ENCODE assay signal across 14 cellular contexts in the genomic region with DNA sequence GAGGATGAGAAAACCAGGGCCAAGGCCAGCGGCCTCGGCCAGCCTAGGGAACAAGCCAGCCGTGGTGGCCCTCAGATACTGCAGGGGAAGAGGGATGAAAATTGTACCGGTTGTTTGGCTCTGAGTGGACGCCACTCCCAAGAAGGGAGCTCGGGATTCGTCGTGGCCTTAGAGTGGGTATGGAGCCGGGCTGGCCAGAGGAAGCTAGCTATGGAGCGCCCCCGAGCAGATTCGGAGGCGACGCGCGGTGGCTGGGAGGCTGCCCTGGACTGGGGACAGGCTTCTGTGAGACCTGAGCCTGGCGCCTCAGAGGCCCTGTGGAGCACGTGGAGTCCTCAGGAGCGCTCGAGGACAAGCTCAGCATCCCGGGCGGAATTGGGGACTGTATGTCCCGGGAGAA. TPM values are rescaled to one million over a fixed set of nuclear protein-coding genes. Genes with fewer than 3 reads are reported as not detected.
DNase-seq lines count a peak whose midpoint lies in the region; FAIRE-seq and TF ChIP-seq lines count a peak whose summit lies in the region.
"Had no signal": no experiment of that assay in that cellular context is flagged by ENCODE, and none has a peak within 500 bp of the region (broad histone marks: within the 10 kb centered on the region; RNA-seq: fewer than 3 reads in every experiment).

No MANE protein-coding gene starts in this region.

- H3K36me3 Mint-ChIP-seq in endodermal cell (ENCODE audit: low read depth): no peaks in the 10 kb centered on the region

- H3K4me3 ChIP-seq in AG04450 (ENCODE audit: low read depth, low read length) (peak overlapping the region; percentile 39), HUES6 (ENCODE audit: low read depth, low read length) (no peak overlapping the region), endodermal cell (ENCODE audit: low read length) (no peak overlapping the region), ovary (peak overlapping the region; percentile 78), kidney (ENCODE audit: low read length in 2 of 2) (no peak overlapping the region)

- H3K27ac ChIP-seq in AG04450 (ENCODE audit: low read depth, low read length): peak overlapping the region; percentile 52
- no peak overlapping the region for H3K27ac ChIP-seq in HUES6 (ENCODE audit: low read depth, low read length)
- no peak overlapping the region for H3K27ac ChIP-seq in endodermal cell (ENCODE audit: low read depth, low read length)
- H3K27ac ChIP-seq in ovary: no peak overlapping the region
- no peak overlapping the region for H3K27ac ChIP-seq in kidney (ENCODE audit: low read depth in 2 of 2, low read length in 2 of 2)

- TF ChIP-seq EP300 in ovary (IDR thresholded peaks at IDR 0.05): no peak

- H3K4me1 ChIP-seq in HUES6 (ENCODE audit: control insufficient read depth, insufficient read depth, low read length): peaks cover 47% of the 10 kb centered on the region
- H3K4me1 ChIP-seq in endodermal cell (ENCODE audit: control insufficient read depth, insufficient read depth, low read length): peaks cover 5% of the 10 kb centered on the region
- peaks cover 2% of the 10 kb centered on the region for H3K4me1 ChIP-seq in ovary (ENCODE audit: insufficient read depth)
- H3K4me1 ChIP-seq in kidney (ENCODE audit: control insufficient read depth in 1 of 2, insufficient read depth in 1 of 2, low read depth in 1 of 2, low read length in 2 of 2): peaks cover 3% of the 10 kb centered on the region in 2 donors

- H3K4me1 Mint-ChIP-seq in endodermal cell: peaks cover 18% of the 10 kb centered on the region
- H3K4me1 Mint-ChIP-seq: activated T-helper 17 cell treated with anti-CD3 and anti-CD28 coated beads, Interleukin-2, amount 50 U/mL, for 72 hours had no signal

- DNase-seq in AG04450 (ENCODE audit: low read depth, low spot score): no peak
- peak; percentile 72 for DNase-seq in endodermal cell
- peak in 3 of 5 donors; percentile 24 to 34 (median 29) for DNase-seq in ovary
- no peak for DNase-seq in T-helper 9 cell
- no peak for DNase-seq in kidney
- DNase-seq in UCSD-AML1 (lab: John Stamatoyannopoulos, UW; ENCODE audit: unreplicated experiment): no peak
- DNase-seq in HuH-7.5 (ENCODE audit: low spot score): no peak
- DNase-seq: activated CD4-positive, alpha-beta T cell treated with anti-CD3 and anti-CD28 coated beads, Interleukin-2, amount 10 ng/mL, durations not matched to agents 7 days and 5 days; cerebellar nuclear complex; esophagus squamous epithelium; naive B cell had no signal

- no peak for TF ChIP-seq POLR2A in ovary (IDR thresholded peaks at IDR 0.05)

- no peak overlapping the region for H3K4me3 Mint-ChIP-seq in endodermal cell
- H3K4me3 Mint-ChIP-seq: activated CD4-positive, alpha-beta T cell treated with anti-CD3 and anti-CD28 coated beads, Interleukin-2, amount 10 ng/mL, durations not matched to agents 7 days and 5 days; activated T-helper 17 cell treated with anti-CD3 and anti-CD28 coated beads, Interleukin-2, amount 50 U/mL, for 72 hours had no signal

- H3K36me3 ChIP-seq in HUES6 (ENCODE audit: control insufficient read depth, insufficient read depth, low read length) (no peaks in the 10 kb centered on the region), endodermal cell (ENCODE audit: control insufficient read depth, insufficient read depth, low read length) (no peaks in the 10 kb centered on the region), ovary (no peaks in the 10 kb centered on the region), kidney (ENCODE audit: control insufficient read depth in 1 of 2, insufficient read depth in 2 of 2, low read length in 2 of 2) (no peaks in the 10 kb centered on the region)
- H3K36me3 ChIP-seq: esophagus squamous epithelium had no signal

- POLR2A ChIA-PET in AG04450 (lab: Yijun Ruan, JAX): interaction anchor here (0.6 to 0.8 kb wide), 2 partner anchors 136 to 145 kb away, joined by 4 to 7 read pairs; no protein-coding TSS in a partner anchor

- H3K9me3 ChIP-seq in AG04450 (ENCODE audit: control insufficient read depth, insufficient read depth, low read length) (peaks cover 24% of the 10 kb centered on the region), HUES6 (ENCODE audit: control insufficient read depth, insufficient read depth, low read depth, low read length) (no peaks in the 10 kb centered on the region), endodermal cell (ENCODE audit: control insufficient read depth, low read length) (no peaks in the 10 kb centered on the region), ovary (no peaks in the 10 kb centered on the region), kidney (ENCODE audit: control insufficient read depth in 1 of 2, low read length in 2 of 2) (no peaks in the 10 kb centered on the region)
- H3K9me3 ChIP-seq: esophagus squamous epithelium had no signal

- TF ChIP-seq CTCF in AG04450 (IDR thresholded peaks at IDR 0.05; ENCODE audit: low read depth, low read length) (no peak), endodermal cell (conservative IDR thresholded peaks at IDR 0.05) (no peak), ovary (IDR thresholded peaks at IDR 0.05) (no peak), kidney (IDR thresholded peaks at IDR 0.05; ENCODE audit: borderline replicate concordance, extremely low read depth, insufficient read depth) (no peak)

- H3K9ac ChIP-seq in HUES6 (ENCODE audit: low read length): peak overlapping the region; percentile 3
- no peak overlapping the region for H3K9ac ChIP-seq in endodermal cell (ENCODE audit: extremely low read depth, low read length, poor library complexity, severe bottlenecking)
- no peak overlapping the region for H3K9ac ChIP-seq in kidney (ENCODE audit: low read length in 2 of 2)

- intact Hi-C loops in ovary (cut with DNase I) (loop anchor here in 3 of 4 donors (10.0 kb wide), 3 partner anchors 82 to 452 kb away; no protein-coding TSS in a partner anchor), kidney (cut with DNase I) (no loop called here)

- H3K9me3 Mint-ChIP-seq in endodermal cell: peaks cover 4% of the 10 kb centered on the region
- H3K9me3 Mint-ChIP-seq: activated CD4-positive, alpha-beta T cell treated with anti-CD3 and anti-CD28 coated beads, Interleukin-2, amount 10 ng/mL, durations not matched to agents 7 days and 5 days; activated T-helper 17 cell treated with anti-CD3 and anti-CD28 coated beads, Interleukin-2, amount 50 U/mL, for 72 hours had no signal

- no peak overlapping the region for H3K27ac Mint-ChIP-seq in endodermal cell
- H3K27ac Mint-ChIP-seq: activated CD4-positive, alpha-beta T cell treated with anti-CD3 and anti-CD28 coated beads, Interleukin-2, amount 10 ng/mL, durations not matched to agents 7 days and 5 days; activated T-helper 17 cell treated with anti-CD3 and anti-CD28 coated beads, Interleukin-2, amount 50 U/mL, for 72 hours; naive B cell had no signal

- peaks cover 100% of the 10 kb centered on the region for H3K27me3 Mint-ChIP-seq in endodermal cell (ENCODE audit: insufficient read depth)

- FAIRE-seq in kidney (lab: Jason Lieb, UNC): no peak
- FAIRE-seq: islet of Langerhans had no signal

- H3K27me3 ChIP-seq in AG04450 (ENCODE audit: control insufficient read depth, insufficient read depth, low read length): no peaks in the 10 kb centered on the region
- peaks cover 100% of the 10 kb centered on the region for H3K27me3 ChIP-seq in HUES6 (ENCODE audit: control insufficient read depth, insufficient read depth, low read length)
- peaks cover 100% of the 10 kb centered on the region for H3K27me3 ChIP-seq in endodermal cell (ENCODE audit: control insufficient read depth, insufficient read depth, low read length, poor library complexity, severe bottlenecking)
- no peaks in the 10 kb centered on the region for H3K27me3 ChIP-seq in ovary

- WGBS in endodermal cell (ENCODE audit: insufficient coverage in 1 of 2, insufficient read length in 1 of 2), 2 experiments: 49 to 70% methylated on average over 13 to 23 of the region's 23 CpGs
- 62 to 91% (median 89%) methylated on average over 23 of the region's 23 CpGs for WGBS in ovary, 3 donors

- CTCF ChIA-PET in AG04450 (lab: Charles Lee): interaction anchor here (1.1 to 1.2 kb wide), 2 partner anchors 167 to 263 kb away, joined by 3 to 4 read pairs; no protein-coding TSS in a partner anchor

RNA-seq across cellular contexts. Expression of a gene that starts 2.7 kb away (rescaled TPM):
- 88.4 and 107 TPM in 2 replicates for polyA plus RNA-seq in AG04450 (2011; rRNA removed)
- polyA minus RNA-seq in AG04450 (2011; rRNA and poly(A)+ RNA removed): 118 and 128 TPM in 2 replicates
- total RNA-seq in endodermal cell: not detected
- 13.7 TPM for polyA plus RNA-seq in endodermal cell (2013, experiment 1 of 2)
- 14.4 TPM for polyA plus RNA-seq in endodermal cell (2013, experiment 2 of 2)
- 10 to 100 TPM; 36.6 to 64.9 (median 60.8) TPM for total RNA-seq in ovary
- 10 to 100 TPM; 31.2 to 80.3 TPM for polyA plus RNA-seq in ovary
- total RNA-seq in kidney: 8.1 TPM
- polyA plus RNA-seq in kidney (ENCODE audit: insufficient read depth, low read depth, low replicate concordance): 0.67 TPM
- total RNA-seq: activated CD4-positive, alpha-beta T cell treated with anti-CD3 and anti-CD28 coated beads, Interleukin-2, amount 10 ng/mL, durations not matched to agents 7 days and 5 days; activated T-helper 17 cell treated with anti-CD3 and anti-CD28 coated beads, Interleukin-2, amount 50 U/mL, for 72 hours had no signal

Comparison
In these comparisons a context has a peak if more than half of its experiments do, and no peak if none do; other contexts are left out.
1. DNase-seq: peak in endodermal cell (single experiment) and ovary (3 of 5); none in AG04450 (single experiment), T-helper 9 cell (single experiment), kidney (single experiment), UCSD-AML1 (single experiment) and HuH-7.5 (single experiment).
2. H3K4me3 ChIP-seq: peak in AG04450 (single experiment) and ovary (single experiment); none in HUES6 (single experiment), endodermal cell (single experiment) and kidney (0 of 2).